1 cellular context compared by ENCODE assay signal in genomic region chr5:82538339-82539034, GRCh38.
TF ChIP-seq lines count a peak whose summit lies in the region.

No MANE protein-coding gene starts in this region.

TF ChIP-seq in GM23338, 12 proteins besides CTCF, POLR2A, EP300 and RAD21 (continued from another document):
- no peak for TF ChIP-seq EZH2phosphoT487 (IDR thresholded peaks at IDR 0.05; ENCODE audit: unreplicated experiment)
- TF ChIP-seq NANOG (IDR thresholded peaks at IDR 0.05; ENCODE audit: borderline replicate concordance), result no peak
- TF ChIP-seq EZH2 (IDR thresholded peaks at IDR 0.05; ENCODE audit: low read depth, unreplicated experiment), result no peak
- no peak for TF ChIP-seq REST (IDR thresholded peaks at IDR 0.05; ENCODE audit: unreplicated experiment)
